9 cellular contexts compared by ENCODE assay signal in genomic region chr9:83977196-83977595, GRCh38. TPM values are rescaled to one million over a fixed set of nuclear protein-coding genes. Genes with fewer than 3 reads are reported as not detected.
DNase-seq lines count a peak whose midpoint lies in the region; ATAC-seq and TF ChIP-seq lines count a peak whose summit lies in the region.
"Had no signal": no experiment of that assay in that cellular context is flagged by ENCODE, and none has a peak within 500 bp of the region (broad histone marks: within the 10 kb centered on the region; RNA-seq: fewer than 3 reads in every experiment).

No MANE protein-coding gene starts in this region.

- H3K27me3 Mint-ChIP-seq in activated T-cell treated with anti-CD3 and anti-CD28 coated beads, Interleukin-2, amount 50 U/mL, for 24 hours = no peaks in the 10 kb centered on the region
- H3K27me3 Mint-ChIP-seq in WTC11 (ENCODE audit: low read depth) = peaks cover 2% of the 10 kb centered on the region

- no peak for DNase-seq in activated T-cell treated with anti-CD3 and anti-CD28 coated beads, Interleukin-2, amount 50 U/mL, for 24 hours
- no peak for DNase-seq in activated T-cell treated with anti-CD3 and anti-CD28 coated beads, Interleukin-2, amount 50 U/mL, for 48 hours
- no peak for DNase-seq in WTC11 (ENCODE audit: low spot score)
- no peak for DNase-seq in fibroblast of the aortic adventitia (ENCODE audit: low read depth)
- DNase-seq in stimulated activated effector memory CD8-positive, alpha-beta T cell treated with anti-CD3 and anti-CD28 coated beads, Interleukin-12 subunit alpha, Interleukin-12 subunit beta, amount 100 ng/mL, for 72 hours (ENCODE audit: low spot score in 2 of 2) = no peak
- no peak for DNase-seq in RPMI8226
- DNase-seq: NCI-H510A had no signal

- peak overlapping the region; percentile 98 for H3K27ac Mint-ChIP-seq in activated T-cell treated with anti-CD3 and anti-CD28 coated beads, Interleukin-2, amount 50 U/mL, for 24 hours
- peak overlapping the region; percentile 93 for H3K27ac Mint-ChIP-seq in WTC11
- H3K27ac Mint-ChIP-seq in stimulated activated effector memory CD8-positive, alpha-beta T cell treated with anti-CD3 and anti-CD28 coated beads, Interleukin-12 subunit alpha, Interleukin-12 subunit beta, amount 100 ng/mL, for 72 hours = peak overlapping the region; percentile 100

- ATAC-seq in WTC11 (no peak), GM21381 (IDR thresholded peaks at IDR 0.05; ENCODE audit: unreplicated experiment) (no peak), GM18858 (IDR thresholded peaks at IDR 0.05; ENCODE audit: unreplicated experiment) (no peak)
- no peak for ATAC-seq in stimulated activated effector memory CD8-positive, alpha-beta T cell treated with anti-CD3 and anti-CD28 coated beads, Interleukin-12 subunit alpha, Interleukin-12 subunit beta, amount 100 ng/mL, for 72 hours

- CTCF ChIA-PET in WTC11 (lab: Charles Lee) = interaction anchor here (0.7 kb wide), 1 partner anchor 32 kb away, joined by 3 read pairs; no protein-coding TSS in a partner anchor

- no peak for TF ChIP-seq CTCF in WTC11 (IDR thresholded peaks at IDR 0.05)
- TF ChIP-seq CTCF in fibroblast of the aortic adventitia (IDR thresholded peaks at IDR 0.05; ENCODE audit: insufficient read depth, low read length) = no peak

- POLR2A ChIA-PET in WTC11 (lab: Charles Lee) = interaction anchor here (0.6 kb wide), 1 partner anchor 40 kb away, joined by 5 read pairs; no protein-coding TSS in a partner anchor

- H3K9me3 Mint-ChIP-seq in activated T-cell treated with anti-CD3 and anti-CD28 coated beads, Interleukin-2, amount 50 U/mL, for 24 hours = no peaks in the 10 kb centered on the region
- H3K9me3 Mint-ChIP-seq in WTC11 = no peaks in the 10 kb centered on the region
- H3K9me3 Mint-ChIP-seq in stimulated activated effector memory CD8-positive, alpha-beta T cell treated with anti-CD3 and anti-CD28 coated beads, Interleukin-12 subunit alpha, Interleukin-12 subunit beta, amount 100 ng/mL, for 72 hours = no peaks in the 10 kb centered on the region

- H3K4me3 Mint-ChIP-seq in activated T-cell treated with anti-CD3 and anti-CD28 coated beads, Interleukin-2, amount 50 U/mL, for 24 hours = peak overlapping the region; percentile 100
- peak overlapping the region; percentile 99 for H3K4me3 Mint-ChIP-seq in WTC11
- H3K4me3 Mint-ChIP-seq in stimulated activated effector memory CD8-positive, alpha-beta T cell treated with anti-CD3 and anti-CD28 coated beads, Interleukin-12 subunit alpha, Interleukin-12 subunit beta, amount 100 ng/mL, for 72 hours = peak overlapping the region; percentile 99

- H3K4me3 ChIP-seq in fibroblast of the aortic adventitia (ENCODE audit: low read depth, low read length) = peak overlapping the region; percentile 99

- peaks cover 95% of the 10 kb centered on the region for H3K36me3 Mint-ChIP-seq in activated T-cell treated with anti-CD3 and anti-CD28 coated beads, Interleukin-2, amount 50 U/mL, for 24 hours (ENCODE audit: low read depth)
- H3K36me3 Mint-ChIP-seq in WTC11 = peaks cover 72% of the 10 kb centered on the region
- peaks cover 87% of the 10 kb centered on the region for H3K36me3 Mint-ChIP-seq in stimulated activated effector memory CD8-positive, alpha-beta T cell treated with anti-CD3 and anti-CD28 coated beads, Interleukin-12 subunit alpha, Interleukin-12 subunit beta, amount 100 ng/mL, for 72 hours

- H3K4me1 Mint-ChIP-seq in activated T-cell treated with anti-CD3 and anti-CD28 coated beads, Interleukin-2, amount 50 U/mL, for 24 hours (ENCODE audit: low read depth) = peaks cover 55% of the 10 kb centered on the region
- peaks cover 39% of the 10 kb centered on the region for H3K4me1 Mint-ChIP-seq in WTC11
- H3K4me1 Mint-ChIP-seq in stimulated activated effector memory CD8-positive, alpha-beta T cell treated with anti-CD3 and anti-CD28 coated beads, Interleukin-12 subunit alpha, Interleukin-12 subunit beta, amount 100 ng/mL, for 72 hours = peaks cover 39% of the 10 kb centered on the region

TF ChIP-seq in WTC11, 78 proteins besides CTCF, POLR2A, EP300 and RAD21 (continues in another document):
- TF ChIP-seq, protein P1, sequence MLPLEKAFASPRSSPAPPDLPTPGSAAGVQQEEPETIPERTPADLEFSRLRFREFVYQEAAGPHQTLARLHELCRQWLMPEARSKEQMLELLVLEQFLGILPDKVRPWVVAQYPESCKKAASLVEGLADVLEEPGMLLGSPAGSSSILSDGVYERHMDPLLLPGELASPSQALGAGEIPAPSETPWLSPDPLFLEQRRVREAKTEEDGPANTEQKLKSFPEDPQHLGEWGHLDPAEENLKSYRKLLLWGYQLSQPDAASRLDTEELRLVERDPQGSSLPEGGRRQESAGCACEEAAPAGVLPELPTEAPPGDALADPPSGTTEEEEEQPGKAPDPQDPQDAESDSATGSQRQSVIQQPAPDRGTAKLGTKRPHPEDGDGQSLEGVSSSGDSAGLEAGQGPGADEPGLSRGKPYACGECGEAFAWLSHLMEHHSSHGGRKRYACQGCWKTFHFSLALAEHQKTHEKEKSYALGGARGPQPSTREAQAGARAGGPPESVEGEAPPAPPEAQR (CRISPR knock-in tag; IDR thresholded peaks at IDR 0.05) = no peak
- no peak for TF ChIP-seq PRRX2 (CRISPR knock-in tag; IDR thresholded peaks at IDR 0.05)
- TF ChIP-seq, protein P2, sequence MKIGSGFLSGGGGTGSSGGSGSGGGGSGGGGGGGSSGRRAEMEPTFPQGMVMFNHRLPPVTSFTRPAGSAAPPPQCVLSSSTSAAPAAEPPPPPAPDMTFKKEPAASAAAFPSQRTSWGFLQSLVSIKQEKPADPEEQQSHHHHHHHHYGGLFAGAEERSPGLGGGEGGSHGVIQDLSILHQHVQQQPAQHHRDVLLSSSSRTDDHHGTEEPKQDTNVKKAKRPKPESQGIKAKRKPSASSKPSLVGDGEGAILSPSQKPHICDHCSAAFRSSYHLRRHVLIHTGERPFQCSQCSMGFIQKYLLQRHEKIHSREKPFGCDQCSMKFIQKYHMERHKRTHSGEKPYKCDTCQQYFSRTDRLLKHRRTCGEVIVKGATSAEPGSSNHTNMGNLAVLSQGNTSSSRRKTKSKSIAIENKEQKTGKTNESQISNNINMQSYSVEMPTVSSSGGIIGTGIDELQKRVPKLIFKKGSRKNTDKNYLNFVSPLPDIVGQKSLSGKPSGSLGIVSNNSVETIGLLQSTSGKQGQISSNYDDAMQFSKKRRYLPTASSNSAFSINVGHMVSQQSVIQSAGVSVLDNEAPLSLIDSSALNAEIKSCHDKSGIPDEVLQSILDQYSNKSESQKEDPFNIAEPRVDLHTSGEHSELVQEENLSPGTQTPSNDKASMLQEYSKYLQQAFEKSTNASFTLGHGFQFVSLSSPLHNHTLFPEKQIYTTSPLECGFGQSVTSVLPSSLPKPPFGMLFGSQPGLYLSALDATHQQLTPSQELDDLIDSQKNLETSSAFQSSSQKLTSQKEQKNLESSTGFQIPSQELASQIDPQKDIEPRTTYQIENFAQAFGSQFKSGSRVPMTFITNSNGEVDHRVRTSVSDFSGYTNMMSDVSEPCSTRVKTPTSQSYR (CRISPR knock-in tag; IDR thresholded peaks at IDR 0.05) = no peak
- TF ChIP-seq FOXP1 (CRISPR knock-in tag; IDR thresholded peaks at IDR 0.05; ENCODE audit: borderline replicate concordance) = no peak
- TF ChIP-seq, protein P3, sequence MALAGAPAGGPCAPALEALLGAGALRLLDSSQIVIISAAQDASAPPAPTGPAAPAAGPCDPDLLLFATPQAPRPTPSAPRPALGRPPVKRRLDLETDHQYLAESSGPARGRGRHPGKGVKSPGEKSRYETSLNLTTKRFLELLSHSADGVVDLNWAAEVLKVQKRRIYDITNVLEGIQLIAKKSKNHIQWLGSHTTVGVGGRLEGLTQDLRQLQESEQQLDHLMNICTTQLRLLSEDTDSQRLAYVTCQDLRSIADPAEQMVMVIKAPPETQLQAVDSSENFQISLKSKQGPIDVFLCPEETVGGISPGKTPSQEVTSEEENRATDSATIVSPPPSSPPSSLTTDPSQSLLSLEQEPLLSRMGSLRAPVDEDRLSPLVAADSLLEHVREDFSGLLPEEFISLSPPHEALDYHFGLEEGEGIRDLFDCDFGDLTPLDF (CRISPR knock-in tag; IDR thresholded peaks at IDR 0.05) = no peak
- no peak for TF ChIP-seq SOX15 (CRISPR knock-in tag; IDR thresholded peaks at IDR 0.05)
- no peak for TF ChIP-seq ETV6 (CRISPR knock-in tag; IDR thresholded peaks at IDR 0.05)
- no peak for TF ChIP-seq ATF1 (CRISPR knock-in tag; IDR thresholded peaks at IDR 0.05)
- TF ChIP-seq TP53 (CRISPR knock-in tag; IDR thresholded peaks at IDR 0.05) = no peak
- TF ChIP-seq, protein P4, sequence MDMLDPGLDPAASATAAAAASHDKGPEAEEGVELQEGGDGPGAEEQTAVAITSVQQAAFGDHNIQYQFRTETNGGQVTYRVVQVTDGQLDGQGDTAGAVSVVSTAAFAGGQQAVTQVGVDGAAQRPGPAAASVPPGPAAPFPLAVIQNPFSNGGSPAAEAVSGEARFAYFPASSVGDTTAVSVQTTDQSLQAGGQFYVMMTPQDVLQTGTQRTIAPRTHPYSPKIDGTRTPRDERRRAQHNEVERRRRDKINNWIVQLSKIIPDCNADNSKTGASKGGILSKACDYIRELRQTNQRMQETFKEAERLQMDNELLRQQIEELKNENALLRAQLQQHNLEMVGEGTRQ (CRISPR knock-in tag; IDR thresholded peaks at IDR 0.05) = no peak
- no peak for TF ChIP-seq CDX4 (CRISPR knock-in tag; IDR thresholded peaks at IDR 0.05; ENCODE audit: borderline replicate concordance)
- no peak for TF ChIP-seq ATF3 (CRISPR knock-in tag; conservative IDR thresholded peaks at IDR 0.05)

RNA-seq across cellular contexts. Expression of gene HNRNPK, which starts 2.8 kb away (rescaled TPM):
- total RNA-seq in WTC11 (2021) (634 to 723 TPM (median 640 TPM) in 3 replicates), fibroblast of the aortic adventitia (ENCODE audit: low replicate concordance) (207 and 445 TPM in 2 replicates)

RNA-seq across cellular contexts. Expression of gene RMI1, which starts 3.4 kb away (rescaled TPM):
- 23.9 to 26.7 TPM (median 25.8 TPM) in 3 replicates for total RNA-seq in WTC11 (2021)
- total RNA-seq in fibroblast of the aortic adventitia (ENCODE audit: low replicate concordance) = 1.2 and 17.0 TPM in 2 replicates

RNA-seq across cellular contexts. Expression of gene KIF27, which starts 56.0 kb away (rescaled TPM):
- total RNA-seq in WTC11 (2021) (3.9 to 5.7 TPM (median 5.4 TPM) in 3 replicates), fibroblast of the aortic adventitia (ENCODE audit: low replicate concordance) (6.0 and 7.2 TPM in 2 replicates)
